ENCODE assay signal across 1 cellular context in genomic region chr11:8911040-8911823, GRCh38.
TF ChIP-seq lines count a peak whose summit lies in the region.

Gene AKIP1, plus strand, starts transcription at chr11:8911189. Its CDS starts 261 bp downstream, at chr11:8911450.

TF ChIP-seq in HEK293, 187 proteins besides CTCF, POLR2A, EP300 and RAD21 (continued from another document):
- TF ChIP-seq ZBTB44 (tag by site-specific recombination; IDR thresholded peaks at IDR 0.05) (no peak), ZNF707 (tag by site-specific recombination; IDR thresholded peaks at IDR 0.05) (no peak), ZNF2 (tag by site-specific recombination; IDR thresholded peaks at IDR 0.05) (peak; percentile 59; the same call in 1 of the 2 replicates), HOXD13 (CRISPR knock-in tag; IDR thresholded peaks at IDR 0.05; ENCODE audit: borderline replicate concordance) (no peak), ZNF449 (tag by site-specific recombination; IDR thresholded peaks at IDR 0.05) (peak; percentile 61; the same call in 1 of the 2 replicates), ZNF777 (tag by site-specific recombination; IDR thresholded peaks at IDR 0.05; ENCODE audit: borderline replicate concordance) (peak; percentile 84), ZFP37 (tag by site-specific recombination; IDR thresholded peaks at IDR 0.05) (0 out of 2 replicates have a peak, but pooled peaks have one; percentile 41), ZNF423 (tag by site-specific recombination; IDR thresholded peaks at IDR 0.05) (0 out of 2 replicates have a peak, but pooled peaks have one; percentile 21), ZNF521 (tag by site-specific recombination; IDR thresholded peaks at IDR 0.05) (no peak), ZBTB17 (tag by site-specific recombination; IDR thresholded peaks at IDR 0.05) (peak; percentile 41; the same call in 1 of the 2 replicates), ZNF16 (tag by site-specific recombination; IDR thresholded peaks at IDR 0.05; ENCODE audit: low read depth) (no peak), SP7 (tag by site-specific recombination; IDR thresholded peaks at IDR 0.05) (peak; percentile 42; the same call in 1 of the 2 replicates), ZEB2 (tag by site-specific recombination; IDR thresholded peaks at IDR 0.05) (0 out of 2 replicates have a peak, but pooled peaks have one; percentile 40), ZNF580 (tag by site-specific recombination; IDR thresholded peaks at IDR 0.05) (no peak), OSR2 (tag by site-specific recombination; IDR thresholded peaks at IDR 0.05) (peak; percentile 90), ZNF354C (tag by site-specific recombination; IDR thresholded peaks at IDR 0.05; ENCODE audit: borderline replicate concordance, low read depth) (no peak), ZNF202 (tag by site-specific recombination; IDR thresholded peaks at IDR 0.05; ENCODE audit: borderline replicate concordance) (no peak), REST (tag by site-specific recombination; IDR thresholded peaks at IDR 0.05) (peak; percentile 72), OVOL3 (tag by site-specific recombination; IDR thresholded peaks at IDR 0.05) (peak; percentile 56; the same call in 1 of the 2 replicates), ZSCAN30 (tag by site-specific recombination; IDR thresholded peaks at IDR 0.05) (0 out of 2 replicates have a peak, but pooled peaks have one; percentile 23), ZNF335 (tag by site-specific recombination; conservative IDR thresholded peaks at IDR 0.05) (peak; percentile 92), SP3 (tag by site-specific recombination; IDR thresholded peaks at IDR 0.05) (peak; percentile 59), ZNF555 (tag by site-specific recombination; conservative IDR thresholded peaks at IDR 0.05) (no peak), ZNF19 (tag by site-specific recombination; IDR thresholded peaks at IDR 0.05; ENCODE audit: low read depth) (no peak), SCRT1 (tag by site-specific recombination; IDR thresholded peaks at IDR 0.05; ENCODE audit: borderline replicate concordance) (no peak), ZNF692 (tag by site-specific recombination; IDR thresholded peaks at IDR 0.05) (peak; percentile 15; the same call in 1 of the 2 replicates), KLF7 (tag by site-specific recombination; IDR thresholded peaks at IDR 0.05; ENCODE audit: borderline replicate concordance) (no peak), ZNF701 (tag by site-specific recombination; IDR thresholded peaks at IDR 0.05) (no peak)
- TF ChIP-seq, protein P1, sequence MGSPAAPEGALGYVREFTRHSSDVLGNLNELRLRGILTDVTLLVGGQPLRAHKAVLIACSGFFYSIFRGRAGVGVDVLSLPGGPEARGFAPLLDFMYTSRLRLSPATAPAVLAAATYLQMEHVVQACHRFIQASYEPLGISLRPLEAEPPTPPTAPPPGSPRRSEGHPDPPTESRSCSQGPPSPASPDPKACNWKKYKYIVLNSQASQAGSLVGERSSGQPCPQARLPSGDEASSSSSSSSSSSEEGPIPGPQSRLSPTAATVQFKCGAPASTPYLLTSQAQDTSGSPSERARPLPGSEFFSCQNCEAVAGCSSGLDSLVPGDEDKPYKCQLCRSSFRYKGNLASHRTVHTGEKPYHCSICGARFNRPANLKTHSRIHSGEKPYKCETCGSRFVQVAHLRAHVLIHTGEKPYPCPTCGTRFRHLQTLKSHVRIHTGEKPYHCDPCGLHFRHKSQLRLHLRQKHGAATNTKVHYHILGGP (tag by site-specific recombination; IDR thresholded peaks at IDR 0.05): no peak
- TF ChIP-seq, protein P2, sequence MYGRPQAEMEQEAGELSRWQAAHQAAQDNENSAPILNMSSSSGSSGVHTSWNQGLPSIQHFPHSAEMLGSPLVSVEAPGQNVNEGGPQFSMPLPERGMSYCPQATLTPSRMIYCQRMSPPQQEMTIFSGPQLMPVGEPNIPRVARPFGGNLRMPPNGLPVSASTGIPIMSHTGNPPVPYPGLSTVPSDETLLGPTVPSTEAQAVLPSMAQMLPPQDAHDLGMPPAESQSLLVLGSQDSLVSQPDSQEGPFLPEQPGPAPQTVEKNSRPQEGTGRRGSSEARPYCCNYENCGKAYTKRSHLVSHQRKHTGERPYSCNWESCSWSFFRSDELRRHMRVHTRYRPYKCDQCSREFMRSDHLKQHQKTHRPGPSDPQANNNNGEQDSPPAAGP (tag by site-specific recombination; IDR thresholded peaks at IDR 0.05): peak; percentile 64; the same call in 1 of the 2 replicates
- TF ChIP-seq, protein P3, sequence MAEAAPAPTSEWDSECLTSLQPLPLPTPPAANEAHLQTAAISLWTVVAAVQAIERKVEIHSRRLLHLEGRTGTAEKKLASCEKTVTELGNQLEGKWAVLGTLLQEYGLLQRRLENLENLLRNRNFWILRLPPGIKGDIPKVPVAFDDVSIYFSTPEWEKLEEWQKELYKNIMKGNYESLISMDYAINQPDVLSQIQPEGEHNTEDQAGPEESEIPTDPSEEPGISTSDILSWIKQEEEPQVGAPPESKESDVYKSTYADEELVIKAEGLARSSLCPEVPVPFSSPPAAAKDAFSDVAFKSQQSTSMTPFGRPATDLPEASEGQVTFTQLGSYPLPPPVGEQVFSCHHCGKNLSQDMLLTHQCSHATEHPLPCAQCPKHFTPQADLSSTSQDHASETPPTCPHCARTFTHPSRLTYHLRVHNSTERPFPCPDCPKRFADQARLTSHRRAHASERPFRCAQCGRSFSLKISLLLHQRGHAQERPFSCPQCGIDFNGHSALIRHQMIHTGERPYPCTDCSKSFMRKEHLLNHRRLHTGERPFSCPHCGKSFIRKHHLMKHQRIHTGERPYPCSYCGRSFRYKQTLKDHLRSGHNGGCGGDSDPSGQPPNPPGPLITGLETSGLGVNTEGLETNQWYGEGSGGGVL (tag by site-specific recombination; IDR thresholded peaks at IDR 0.05): peak; percentile 84
- TF ChIP-seq, protein P4, sequence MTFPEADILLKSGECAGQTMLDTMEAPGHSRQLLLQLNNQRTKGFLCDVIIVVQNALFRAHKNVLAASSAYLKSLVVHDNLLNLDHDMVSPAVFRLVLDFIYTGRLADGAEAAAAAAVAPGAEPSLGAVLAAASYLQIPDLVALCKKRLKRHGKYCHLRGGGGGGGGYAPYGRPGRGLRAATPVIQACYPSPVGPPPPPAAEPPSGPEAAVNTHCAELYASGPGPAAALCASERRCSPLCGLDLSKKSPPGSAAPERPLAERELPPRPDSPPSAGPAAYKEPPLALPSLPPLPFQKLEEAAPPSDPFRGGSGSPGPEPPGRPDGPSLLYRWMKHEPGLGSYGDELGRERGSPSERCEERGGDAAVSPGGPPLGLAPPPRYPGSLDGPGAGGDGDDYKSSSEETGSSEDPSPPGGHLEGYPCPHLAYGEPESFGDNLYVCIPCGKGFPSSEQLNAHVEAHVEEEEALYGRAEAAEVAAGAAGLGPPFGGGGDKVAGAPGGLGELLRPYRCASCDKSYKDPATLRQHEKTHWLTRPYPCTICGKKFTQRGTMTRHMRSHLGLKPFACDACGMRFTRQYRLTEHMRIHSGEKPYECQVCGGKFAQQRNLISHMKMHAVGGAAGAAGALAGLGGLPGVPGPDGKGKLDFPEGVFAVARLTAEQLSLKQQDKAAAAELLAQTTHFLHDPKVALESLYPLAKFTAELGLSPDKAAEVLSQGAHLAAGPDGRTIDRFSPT (tag by site-specific recombination; IDR thresholded peaks at IDR 0.05): no peak; the same call in 1 of the 2 replicates
TF ChIP-seq in HEK293: peak in this region for 50.
